34 cellular contexts compared by ENCODE assay signal in the genomic region with DNA sequence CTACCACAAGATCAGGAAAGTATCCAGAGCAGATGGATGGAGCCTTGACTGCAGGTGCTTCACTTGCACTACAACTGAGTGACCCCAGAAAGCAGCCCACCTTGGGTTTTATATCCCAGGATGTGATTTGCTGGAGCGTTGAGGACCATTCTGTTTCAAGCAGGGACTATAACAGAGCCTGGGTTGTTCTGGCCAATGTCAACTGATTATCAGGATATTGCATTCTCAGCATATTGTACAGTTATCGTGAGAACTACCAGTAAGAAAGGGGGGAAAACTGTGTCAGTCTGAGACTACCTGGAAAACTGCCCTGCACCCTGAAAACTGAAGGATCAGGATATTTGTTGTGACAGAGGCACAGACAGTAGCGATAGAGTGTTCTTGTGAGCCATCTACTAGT.
"Had no signal": no experiment of that assay in that cellular context is flagged by ENCODE, and none has a peak within 500 bp of the region (broad histone marks: within the 10 kb centered on the region; RNA-seq: fewer than 3 reads in every experiment).

No MANE protein-coding gene starts in this region.

- H3K27ac ChIP-seq: brain microvascular endothelial cell, coronary artery, dorsolateral prefrontal cortex, esophagus squamous epithelium, gastroesophageal sphincter, heart right ventricle, WERI-Rb-1 had no signal

- H3K27me3 ChIP-seq: brain microvascular endothelial cell, dorsolateral prefrontal cortex, esophagus squamous epithelium, gastroesophageal sphincter, heart right ventricle had no signal

- ATAC-seq: activated CD4-positive, alpha-beta T cell treated with anti-CD3 and anti-CD28 coated beads for 36 hours; activated naive CD4-positive, alpha-beta T cell treated with anti-CD3 and anti-CD28 coated beads, Interleukin-2, amount 50 U/mL, for 72 hours; activated T-cell treated with anti-CD3 and anti-CD28 coated beads, Interleukin-2, amount 50 U/mL, for 72 hours; gastroesophageal sphincter; heart right ventricle; T-helper 17 cell had no signal

- H3K4me1 ChIP-seq: esophagus squamous epithelium, gastroesophageal sphincter, heart right ventricle had no signal

- H3K4me3 ChIP-seq: coronary artery, dorsolateral prefrontal cortex, esophagus squamous epithelium, gastroesophageal sphincter, heart right ventricle had no signal

- H3K27me3 Mint-ChIP-seq: activated CD4-positive, alpha-beta memory T cell treated with anti-CD3 and anti-CD28 coated beads, Interleukin-2, amount 10 ng/mL, durations not matched to agents 7 days and 5 days; activated CD4-positive, alpha-beta T cell treated with anti-CD3 and anti-CD28 coated beads for 36 hours; activated CD4-positive, alpha-beta T cell treated with anti-CD3 and anti-CD28 coated beads, Interleukin-2, amount 10 ng/mL, durations not matched to agents 24 days and 14 days; activated naive CD4-positive, alpha-beta T cell treated with anti-CD3 and anti-CD28 coated beads, Interleukin-2, amount 10 ng/mL, durations not matched to agents 7 days and 5 days; activated naive CD8-positive, alpha-beta T cell treated with anti-CD3 and anti-CD28 coated beads, Interleukin-2, amount 10 ng/mL, durations not matched to agents 7 days and 5 days; activated T-cell treated with anti-CD3 and anti-CD28 coated beads, Interleukin-2, amount 50 U/mL, for 24 hours; central memory CD8-positive, alpha-beta T cell; T-helper 17 cell had no signal

- H3K27ac Mint-ChIP-seq: activated CD4-positive, alpha-beta memory T cell treated with anti-CD3 and anti-CD28 coated beads, Interleukin-2, amount 10 ng/mL, durations not matched to agents 7 days and 5 days; activated CD4-positive, alpha-beta T cell treated with anti-CD3 and anti-CD28 coated beads for 36 hours; activated CD4-positive, alpha-beta T cell treated with anti-CD3 and anti-CD28 coated beads, Interleukin-2, amount 10 ng/mL, durations not matched to agents 24 days and 14 days; activated naive CD4-positive, alpha-beta T cell treated with anti-CD3 and anti-CD28 coated beads, Interleukin-2, amount 10 ng/mL, durations not matched to agents 7 days and 5 days; activated naive CD4-positive, alpha-beta T cell treated with anti-CD3 and anti-CD28 coated beads, Interleukin-2, amount 50 U/mL, for 72 hours; activated naive CD8-positive, alpha-beta T cell treated with anti-CD3 and anti-CD28 coated beads, Interleukin-2, amount 10 ng/mL, durations not matched to agents 7 days and 5 days; activated T-cell treated with anti-CD3 and anti-CD28 coated beads, Interleukin-2, amount 50 U/mL, for 24 hours; activated T-cell treated with anti-CD3 and anti-CD28 coated beads, Interleukin-2, amount 50 U/mL, for 72 hours; dendritic cell treated with granulocyte-macrophage colony-stimulating factor and Interleukin-4, amounts not matched to agents 40 ng/mL and 50 ng/mL, for 4 days; T-helper 17 cell; T-helper 2 cell treated with Interferon-gamma antibody and Interleukin-4, amounts not matched to agents 5 μg/mL and 100 μg/mL, for 36 hours had no signal

- H3K4me3 Mint-ChIP-seq: activated CD4-positive, alpha-beta memory T cell treated with anti-CD3 and anti-CD28 coated beads, Interleukin-2, amount 10 ng/mL, durations not matched to agents 7 days and 5 days; activated CD4-positive, alpha-beta T cell treated with anti-CD3 and anti-CD28 coated beads for 36 hours; activated CD4-positive, alpha-beta T cell treated with anti-CD3 and anti-CD28 coated beads, Interleukin-2, amount 10 ng/mL, durations not matched to agents 24 days and 14 days; activated naive CD4-positive, alpha-beta T cell treated with anti-CD3 and anti-CD28 coated beads, Interleukin-2, amount 10 ng/mL, durations not matched to agents 7 days and 5 days; activated naive CD8-positive, alpha-beta T cell treated with anti-CD3 and anti-CD28 coated beads, Interleukin-2, amount 10 ng/mL, durations not matched to agents 7 days and 5 days; activated T-cell treated with anti-CD3 and anti-CD28 coated beads, Interleukin-2, amount 50 U/mL, for 24 hours; activated T-cell treated with anti-CD3 and anti-CD28 coated beads, Interleukin-2, amount 50 U/mL, for 72 hours; central memory CD8-positive, alpha-beta T cell; dendritic cell treated with granulocyte-macrophage colony-stimulating factor and Interleukin-4, amounts not matched to agents 40 ng/mL and 50 ng/mL, for 4 days; T-helper 17 cell; T-helper 2 cell treated with Interferon-gamma antibody and Interleukin-4, amounts not matched to agents 5 μg/mL and 100 μg/mL, for 36 hours had no signal

- DNase-seq: activated CD4-positive, alpha-beta memory T cell treated with anti-CD3 and anti-CD28 coated beads, Interleukin-2, amount 10 ng/mL, durations not matched to agents 7 days and 5 days; activated CD4-positive, alpha-beta T cell treated with anti-CD3 and anti-CD28 coated beads for 36 hours; activated CD4-positive, alpha-beta T cell treated with anti-CD3 and anti-CD28 coated beads, Interleukin-2, amount 10 ng/mL, durations not matched to agents 24 days and 14 days; activated CD4-positive, CD25-positive, alpha-beta regulatory T cell; activated CD4-positive, CD25-positive, alpha-beta regulatory T cell treated with anti-CD3 and anti-CD28 coated beads, Interleukin-2, amount 50 U/mL, for 72 hours; activated CD8-positive, alpha-beta memory T cell treated with anti-CD3 and anti-CD28 coated beads, Interleukin-2, amount 50 U/mL, for 48 hours; activated gamma-delta T cell; activated naive CD4-positive, alpha-beta T cell; activated naive CD4-positive, alpha-beta T cell treated with anti-CD3 and anti-CD28 coated beads, Interleukin-2, amount 10 ng/mL, durations not matched to agents 7 days and 5 days; activated naive CD8-positive, alpha-beta T cell treated with anti-CD3 and anti-CD28 coated beads, Interleukin-2, amount 10 ng/mL, durations not matched to agents 7 days and 5 days; activated T-cell treated with anti-CD3 and anti-CD28 coated beads for 4 hours; activated T-cell treated with anti-CD3 and anti-CD28 coated beads, Interleukin-2, amount 50 U/mL, for 24 hours; activated T-cell treated with anti-CD3 and anti-CD28 coated beads, Interleukin-2, amount 50 U/mL, for 72 hours; amniotic stem cell; anterior cingulate cortex; brain microvascular endothelial cell; dorsolateral prefrontal cortex; effector memory CD4-positive, alpha-beta T cell; erythroblast; esophagus squamous epithelium; foreskin melanocyte; heart right ventricle; T-helper 1 cell; T-helper 17 cell; T1000; WERI-Rb-1 had no signal

- H3K4me1 Mint-ChIP-seq: activated CD4-positive, alpha-beta memory T cell treated with anti-CD3 and anti-CD28 coated beads, Interleukin-2, amount 10 ng/mL, durations not matched to agents 7 days and 5 days; activated CD4-positive, alpha-beta T cell treated with anti-CD3 and anti-CD28 coated beads for 36 hours; activated CD4-positive, alpha-beta T cell treated with anti-CD3 and anti-CD28 coated beads, Interleukin-2, amount 10 ng/mL, durations not matched to agents 24 days and 14 days; activated naive CD4-positive, alpha-beta T cell treated with anti-CD3 and anti-CD28 coated beads, Interleukin-2, amount 10 ng/mL, durations not matched to agents 7 days and 5 days; activated naive CD8-positive, alpha-beta T cell treated with anti-CD3 and anti-CD28 coated beads, Interleukin-2, amount 10 ng/mL, durations not matched to agents 7 days and 5 days; central memory CD8-positive, alpha-beta T cell; T-helper 17 cell had no signal

- FAIRE-seq: astrocyte, bronchial epithelial cell had no signal
